ENCODE assay signal across 6 cellular contexts in the genomic region with DNA sequence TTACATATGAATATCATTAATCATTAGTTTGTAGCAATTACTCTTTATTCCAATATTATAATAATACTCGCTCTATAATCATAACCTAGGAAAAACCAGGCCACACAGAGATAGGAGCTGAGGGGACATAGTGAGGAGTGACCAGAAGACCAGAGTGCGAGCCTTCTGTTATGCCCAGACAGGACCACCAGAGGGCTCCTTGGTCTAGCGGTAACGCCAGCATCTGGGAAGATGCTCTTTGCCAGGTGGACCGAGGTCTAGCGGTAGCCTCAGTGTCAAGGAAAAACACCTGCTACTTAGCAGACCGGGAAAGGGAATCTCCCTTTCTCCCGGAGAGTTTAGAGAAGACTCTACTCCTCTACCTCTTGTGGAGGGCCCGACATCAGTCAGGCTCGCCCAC. TPM values are rescaled to one million over a fixed set of nuclear protein-coding genes. Genes with fewer than 3 reads are reported as not detected.
DNase-seq lines count a peak whose midpoint lies in the region; ATAC-seq, FAIRE-seq and TF ChIP-seq lines count a peak whose summit lies in the region.
"Not testable (repeated sequence)": the region's sequence is repeated elsewhere in the genome, so short reads cannot be mapped to it uniquely, and the experiment has no call there.

No MANE protein-coding gene starts in this region.

- H2BK20ac ChIP-seq in H9 (ENCODE audit: low read depth, low read length, poor library complexity, severe bottlenecking), result not testable (repeated sequence)

- not testable (repeated sequence) for H3K4me1 ChIP-seq in H9 (ENCODE audit: insufficient read depth, low read length); K562 (replicated peaks in 1 of 2; ENCODE audit: control insufficient read depth in 2 of 2, insufficient read depth in 2 of 2, low read length in 2 of 2)
- H3K4me1 ChIP-seq in gastroesophageal sphincter (peaks cover 0 to 18% (median 0%) of the 10 kb centered on the region in 3 donors), trophoblast cell (ENCODE audit: control insufficient read depth in 1 of 2, insufficient read depth in 2 of 2, low read length in 2 of 2) (peaks cover 4 to 14% of the 10 kb centered on the region in 2 experiments)

- TF ChIP-seq CTCF in AG09319 (IDR thresholded peaks at IDR 0.05; ENCODE audit: low read depth, low read length) (peak; percentile 12), H9 (conservative IDR thresholded peaks at IDR 0.05) (peak; percentile 75), K562 (IDR thresholded peaks at IDR 0.05 in 2 of 3, conservative IDR thresholded peaks at IDR 0.05 in 1 of 3; ENCODE audit: insufficient read depth in 2 of 3, low read depth in 1 of 3, low read length in 3 of 3) (peak; percentile 62 to 63 (median 63)), gastroesophageal sphincter (IDR thresholded peaks at IDR 0.05) (peak in 3 of 4 experiments; percentile 40 to 60 (median 56))

- H3K79me1 ChIP-seq in H9 (ENCODE audit: insufficient read depth, low read depth, low read length, poor library complexity, severe bottlenecking), result peaks cover 11% of the 10 kb centered on the region
- not testable (repeated sequence) for H3K79me1 ChIP-seq in trophoblast cell (ENCODE audit: low read length)

- in situ Hi-C loops in K562 (cut with MboI), result not testable (repeated sequence)

- H3K27me3 ChIP-seq in H9 (ENCODE audit: insufficient read depth, low read length); K562 (ENCODE audit: control insufficient read depth in 2 of 2, insufficient read depth in 2 of 2, low read length in 2 of 2); gastroesophageal sphincter; trophoblast cell (ENCODE audit: insufficient read depth, low read length): not testable (repeated sequence)

- FAIRE-seq in K562 (lab: Jason Lieb, UNC), result not testable (repeated sequence)

- not testable (repeated sequence) for H3K9ac ChIP-seq in H9 (ENCODE audit: extremely low read depth, insufficient read length, low read length); K562 (ENCODE audit: insufficient read depth in 1 of 2, low read depth in 2 of 2, low read length in 2 of 2); trophoblast cell (ENCODE audit: low read length)

- not testable (repeated sequence) for H2BK12ac ChIP-seq in H9 (ENCODE audit: insufficient read length, low read depth, low read length); trophoblast cell (ENCODE audit: low read length)

- not testable (repeated sequence) for H3K9me1 ChIP-seq in K562 (ENCODE audit: control insufficient read depth, insufficient read depth, low read length)

- no CpG with 5 or more reads among the region's 10 CpGs for WGBS in H9 (ENCODE audit: extremely low coverage, insufficient read length, low lambda C conversion rate)
- 49% methylated on average over 10 of the region's 10 CpGs for WGBS in K562 (ENCODE audit: insufficient coverage, low coverage, missing lambda C conversion rate)
- WGBS in gastroesophageal sphincter (ENCODE audit: low coverage in 1 of 2), 2 donors, result 86 to 97% methylated on average over 4 to 5 of the region's 10 CpGs
- WGBS in trophoblast cell (ENCODE audit: extremely low coverage, insufficient coverage, insufficient read length), result no CpG with 5 or more reads among the region's 10 CpGs

- H2AK5ac ChIP-seq in H9 (ENCODE audit: insufficient read length, low read length); trophoblast cell (ENCODE audit: low read length): not testable (repeated sequence)

- peaks cover 16% of the 10 kb centered on the region; the same call in 1 of the 2 replicates for H3K79me2 ChIP-seq in H9 (ENCODE audit: insufficient read depth, low read length)
- H3K79me2 ChIP-seq in K562 (ENCODE audit: control insufficient read depth, insufficient read depth, low read length), result peaks cover 34% of the 10 kb centered on the region
- not testable (repeated sequence) for H3K79me2 ChIP-seq in trophoblast cell (ENCODE audit: control insufficient read depth, insufficient read depth, low read length, poor library complexity)

- H3K4me3 Mint-ChIP-seq in H9, result not testable (repeated sequence)

- not testable (repeated sequence) for ATAC-seq in K562, gastroesophageal sphincter

- CTCF ChIA-PET in K562 (lab: Yijun Ruan, JAX; ENCODE audit: low intra/inter-chr PET ratio), result not testable (repeated sequence)

- POLR2A ChIA-PET in K562 (lab: Yijun Ruan, JAX), result interaction anchor here (0.8 kb wide), 1 partner anchor 25 kb away, joined by 3 read pairs; no protein-coding TSS in a partner anchor

- not testable (repeated sequence) for H4K12ac ChIP-seq in trophoblast cell (ENCODE audit: low read depth, low read length)

- TF ChIP-seq EP300 in K562 (IDR thresholded peaks at IDR 0.05; ENCODE audit: low read length); gastroesophageal sphincter (IDR thresholded peaks at IDR 0.05): not testable (repeated sequence)

- H3K27ac ChIP-seq in H9 (ENCODE audit: insufficient read length, low read depth, low read length); K562 (ENCODE audit: extremely low read depth, low read depth, low read length); gastroesophageal sphincter; trophoblast cell (ENCODE audit: low read depth, low read length): not testable (repeated sequence)

- not testable (repeated sequence) for H2BK15ac ChIP-seq in H9 (ENCODE audit: low read depth, low read length)

- H3K4me1 Mint-ChIP-seq in H9, result peaks cover 15 to 24% of the 10 kb centered on the region in 2 experiments

- H3K18ac ChIP-seq in H9 (ENCODE audit: insufficient read length, low read depth, low read length); trophoblast cell (ENCODE audit: low read length): not testable (repeated sequence)

- not testable (repeated sequence) for H4K91ac ChIP-seq in H9 (ENCODE audit: insufficient read length, low read depth, low read length); trophoblast cell (ENCODE audit: low read depth, low read length)

- not testable (repeated sequence) for H3K14ac ChIP-seq in H9 (ENCODE audit: insufficient read depth, low read length); trophoblast cell (ENCODE audit: low read length)

- H3K4me3 ChIP-seq in K562; gastroesophageal sphincter; trophoblast cell (ENCODE audit: low read depth, low read length): not testable (repeated sequence)

- not testable (repeated sequence) for H2BK5ac ChIP-seq in H9 (ENCODE audit: insufficient read length, low read length); trophoblast cell (ENCODE audit: low read depth, low read length, poor library complexity)

- intact Hi-C loops in K562 (cut with micrococcal nuclease), result loop anchor here (1.0 kb wide), 1 partner anchor 93 kb away; no protein-coding TSS in a partner anchor

- TF ChIP-seq POLR2A in K562 (conservative IDR thresholded peaks at IDR 0.05); gastroesophageal sphincter (IDR thresholded peaks at IDR 0.05): not testable (repeated sequence)

- not testable (repeated sequence) for H3K27me3 Mint-ChIP-seq in H9 (ENCODE audit: low read depth)

- H3K27ac Mint-ChIP-seq in H9, result not testable (repeated sequence)

- not testable (repeated sequence) for H2AFZ ChIP-seq in H9 (ENCODE audit: low read length); K562 (ENCODE audit: low read depth, low read length); trophoblast cell (ENCODE audit: insufficient read depth, low read length, poor library complexity)

- H3K23ac ChIP-seq in H9 (ENCODE audit: insufficient read length, low read depth, low read length); trophoblast cell (ENCODE audit: low read length): not testable (repeated sequence)

- not testable (repeated sequence) for H3T11ph ChIP-seq in H9 (ENCODE audit: low read length)

- H3K56ac ChIP-seq in H9 (ENCODE audit: insufficient read length, low read depth, low read length), result not testable (repeated sequence)

- not testable (repeated sequence) for DNase-seq in AG09319 (ENCODE audit: extremely low read depth, low read depth)
- DNase-seq in H9, result peak; percentile 65
- DNase-seq in SK-N-DZ (ENCODE audit: low spot score), result peak; percentile 42
- peak in 1 of 4 experiments; percentile 64 for DNase-seq in K562 (ENCODE audit: extremely low read depth in 1 of 4, low spot score in 3 of 4)
- DNase-seq in trophoblast cell, result peak; percentile 14 to 57

- not testable (repeated sequence) for H4K5ac ChIP-seq in H9 (ENCODE audit: insufficient read length, low read depth, low read length)

- H3K9me3 ChIP-seq in H9 (ENCODE audit: control insufficient read depth, low read depth, low read length); K562 (replicated peaks; ENCODE audit: control insufficient read depth, insufficient read depth, low read depth, low read length); gastroesophageal sphincter; trophoblast cell (ENCODE audit: insufficient read depth, low read depth, low read length): not testable (repeated sequence)

- peaks cover 0 to 12% of the 10 kb centered on the region in 2 experiments; a peak in 3 of 5 replicates for H3K9me3 Mint-ChIP-seq in H9

- H2BK120ac ChIP-seq in H9 (ENCODE audit: low read depth, low read length, poor library complexity, severe bottlenecking); trophoblast cell (ENCODE audit: insufficient read depth, low read length, poor library complexity): not testable (repeated sequence)

- H3K4ac ChIP-seq in H9 (ENCODE audit: low read depth, low read length); trophoblast cell (ENCODE audit: low read depth, low read length): not testable (repeated sequence)

- not testable (repeated sequence) for H3K23me2 ChIP-seq in H9 (ENCODE audit: insufficient read length, low read depth, low read length, poor library complexity, severe bottlenecking)

- not testable (repeated sequence) for H3K4me2 ChIP-seq in H9 (ENCODE audit: insufficient read depth, insufficient read length, low read length); K562 (ENCODE audit: insufficient read depth, low read length); trophoblast cell (ENCODE audit: low read length)

- peak in 1 of 2 experiments; percentile 62; a peak in 3 of 4 replicates for TF ChIP-seq RAD21 in K562 (CRISPR knock-in tag; conservative IDR thresholded peaks at IDR 0.05 in 1 of 2, IDR thresholded peaks at IDR 0.05 in 1 of 2)

- H4K20me1 ChIP-seq in H9 (ENCODE audit: control insufficient read depth, insufficient read depth, insufficient read length); K562 (replicated peaks; ENCODE audit: control insufficient read depth, insufficient read depth, low read length): not testable (repeated sequence)

- H3K36me3 ChIP-seq in K562 (ENCODE audit: control insufficient read depth, insufficient read depth, low read length) (peaks cover 14% of the 10 kb centered on the region; the same call in 2 of the 3 replicates), trophoblast cell (ENCODE audit: control insufficient read depth in 1 of 2, insufficient read depth in 2 of 2, low read length in 2 of 2) (peaks cover 3 to 14% of the 10 kb centered on the region in 2 experiments)
- H3K36me3 ChIP-seq in gastroesophageal sphincter, result not testable (repeated sequence)

- BruUV-seq in K562 (replicated peaks; lab: Mats Ljungman, UMichigan), result not testable (repeated sequence)

- H3K36me3 Mint-ChIP-seq in H9 (ENCODE audit: insufficient read depth in 1 of 3, low read depth in 3 of 3), result peaks cover 38 to 48% (median 43%) of the 10 kb centered on the region in 3 experiments

- not testable (repeated sequence) for H4K8ac ChIP-seq in H9 (replicated peaks; ENCODE audit: insufficient read length, low read depth, low read length); trophoblast cell (ENCODE audit: low read depth, low read length)

RNA-seq across cellular contexts. Expression of gene WDR27, which starts 4.7 kb away (rescaled TPM):
- total RNA-seq in H9 (2021) (38.4 and 48.7 TPM in 2 replicates), K562 (2014; rRNA removed) (33.9 and 37.4 TPM in 2 replicates), K562 (2014; rRNA removed; fragmentation: Illumina TruSeq; extraction: Trizol) (19.9 and 22.2 TPM in 2 replicates), K562 (2015; rRNA removed; fragmentation: Illumina TruSeq; extraction: Trizol) (20.4 TPM in 2 replicates), K562 (2021) (49.7 and 58.7 TPM in 2 replicates), gastroesophageal sphincter (10 to 100 TPM in 3 of 4 donors, 1 to 10 TPM in 1; 10.0 to 35.0 (median 20.7) TPM)
- 19.1 and 37.3 TPM in 2 replicates for polyA plus RNA-seq in SK-N-DZ (2014; cell fraction: cytosol; rRNA removed)
- 350 and 559 TPM in 2 replicates for polyA plus RNA-seq in SK-N-DZ (2014; cell fraction: nucleus; rRNA removed)
- total RNA-seq in K562 (2011; cell fraction: chromatin; rRNA removed; ENCODE audit: low replicate concordance), result 556 and 619 TPM in 2 replicates
- 297 and 303 TPM in 2 replicates for total RNA-seq in K562 (2011; cell fraction: nucleolus; rRNA removed)
- total RNA-seq in K562 (2011; cell fraction: nucleoplasm; rRNA removed), result 373 and 427 TPM in 2 replicates
- polyA plus RNA-seq in K562 (2011; rRNA removed) (77.2 and 85.6 TPM in 2 replicates), K562 (2014; fragmentation: Illumina TruSeq; extraction: Trizol) (22.7 and 23.3 TPM in 2 replicates), K562 (2014; fragmentation: Nextera tagmentation; extraction: Ambion mirVana) (1 to 10 TPM; 4.3 to 5.1 TPM), K562 (2014; rRNA removed) (61.2 and 71.8 TPM in 2 replicates)
- polyA plus RNA-seq in K562 (2011; cell fraction: cytosol; rRNA removed), result 33.4 and 42.3 TPM in 2 replicates
- polyA plus RNA-seq in K562 (2011; cell fraction: nucleus; rRNA removed), result 811 and 959 TPM in 2 replicates
- 30.5 and 38.0 TPM in 2 replicates for polyA plus RNA-seq in K562 (2012)
- 60.4 and 66.1 TPM in 2 replicates for polyA minus RNA-seq in K562 (2011; rRNA and poly(A)+ RNA removed)
- 23.3 and 36.5 TPM in 2 replicates for polyA minus RNA-seq in K562 (2011; cell fraction: cytosol; rRNA and poly(A)+ RNA removed)
- polyA minus RNA-seq in K562 (2011; cell fraction: nucleus; rRNA and poly(A)+ RNA removed), result 221 and 226 TPM in 2 replicates
- 16.0 TPM in 2 replicates for polyA plus RNA-seq in trophoblast cell (2013)

RNA-seq across cellular contexts. Expression of gene C6orf120, which starts 4.8 kb away (rescaled TPM):
- total RNA-seq in H9 (2021) (22.2 and 23.2 TPM in 2 replicates), K562 (2014; rRNA removed) (43.5 and 47.6 TPM in 2 replicates), K562 (2014; rRNA removed; fragmentation: Illumina TruSeq; extraction: Trizol) (37.2 and 40.8 TPM in 2 replicates), K562 (2015; rRNA removed; fragmentation: Illumina TruSeq; extraction: Trizol) (37.4 and 42.8 TPM in 2 replicates), K562 (2021) (44.9 and 49.7 TPM in 2 replicates), gastroesophageal sphincter (10 to 100 TPM; 31.9 to 38.8 (median 35.4) TPM)
- polyA plus RNA-seq in SK-N-DZ (2014; cell fraction: cytosol; rRNA removed), result 22.5 and 26.0 TPM in 2 replicates
- 13.5 and 23.1 TPM in 2 replicates for polyA plus RNA-seq in SK-N-DZ (2014; cell fraction: nucleus; rRNA removed)
- 17.5 and 28.0 TPM in 2 replicates for total RNA-seq in K562 (2011; cell fraction: chromatin; rRNA removed; ENCODE audit: low replicate concordance)
- 25.8 and 28.7 TPM in 2 replicates for total RNA-seq in K562 (2011; cell fraction: nucleolus; rRNA removed)
- total RNA-seq in K562 (2011; cell fraction: nucleoplasm; rRNA removed), result 29.4 and 46.3 TPM in 2 replicates
- polyA plus RNA-seq in K562 (2011; rRNA removed) (23.2 and 32.6 TPM in 2 replicates), K562 (2014; fragmentation: Illumina TruSeq; extraction: Trizol) (33.2 and 36.3 TPM in 2 replicates), K562 (2014; fragmentation: Nextera tagmentation; extraction: Ambion mirVana) (1 to 10 TPM; 7.7 to 9.7 TPM), K562 (2014; rRNA removed) (34.8 and 42.3 TPM in 2 replicates)
- polyA plus RNA-seq in K562 (2011; cell fraction: cytosol; rRNA removed), result 15.9 and 25.0 TPM in 2 replicates
- polyA plus RNA-seq in K562 (2011; cell fraction: nucleus; rRNA removed), result 14.4 and 18.9 TPM in 2 replicates
- 32.3 and 37.0 TPM in 2 replicates for polyA plus RNA-seq in K562 (2012)
- polyA minus RNA-seq in K562 (2011; rRNA and poly(A)+ RNA removed), result 21.8 and 21.9 TPM in 2 replicates
- 16.1 and 16.3 TPM in 2 replicates for polyA minus RNA-seq in K562 (2011; cell fraction: cytosol; rRNA and poly(A)+ RNA removed)
- 20.7 and 29.2 TPM in 2 replicates for polyA minus RNA-seq in K562 (2011; cell fraction: nucleus; rRNA and poly(A)+ RNA removed)
- 19.3 and 20.0 TPM in 2 replicates for polyA plus RNA-seq in trophoblast cell (2013)

RNA-seq across cellular contexts. Expression of gene PHF10, which starts 27.2 kb away (rescaled TPM):
- total RNA-seq in H9 (2021) (59.0 and 59.8 TPM in 2 replicates), K562 (2014; rRNA removed) (31.0 and 31.5 TPM in 2 replicates), K562 (2014; rRNA removed; fragmentation: Illumina TruSeq; extraction: Trizol) (47.2 and 51.7 TPM in 2 replicates), K562 (2015; rRNA removed; fragmentation: Illumina TruSeq; extraction: Trizol) (43.5 and 46.0 TPM in 2 replicates), K562 (2021) (55.3 and 55.5 TPM in 2 replicates), gastroesophageal sphincter (10 to 100 TPM; 72.3 to 92.9 (median 82.5) TPM)
- polyA plus RNA-seq in SK-N-DZ (2014; cell fraction: cytosol; rRNA removed), result 40.9 and 45.4 TPM in 2 replicates
- 42.7 and 78.4 TPM in 2 replicates for polyA plus RNA-seq in SK-N-DZ (2014; cell fraction: nucleus; rRNA removed)
- total RNA-seq in K562 (2011; cell fraction: chromatin; rRNA removed; ENCODE audit: low replicate concordance), result 25.9 and 85.9 TPM in 2 replicates
- total RNA-seq in K562 (2011; cell fraction: nucleolus; rRNA removed), result 15.2 and 18.6 TPM in 2 replicates
- total RNA-seq in K562 (2011; cell fraction: nucleoplasm; rRNA removed), result 37.9 and 64.3 TPM in 2 replicates
- polyA plus RNA-seq in K562 (2011; rRNA removed) (39.2 and 45.9 TPM in 2 replicates), K562 (2014; fragmentation: Illumina TruSeq; extraction: Trizol) (73.1 and 88.9 TPM in 2 replicates), K562 (2014; fragmentation: Nextera tagmentation; extraction: Ambion mirVana) (10 to 100 TPM; 23.9 to 24.0 TPM), K562 (2014; rRNA removed) (55.4 and 55.7 TPM in 2 replicates)
- 10.6 and 21.2 TPM in 2 replicates for polyA plus RNA-seq in K562 (2011; cell fraction: cytosol; rRNA removed)
- 28.4 and 50.3 TPM in 2 replicates for polyA plus RNA-seq in K562 (2011; cell fraction: nucleus; rRNA removed)
- polyA plus RNA-seq in K562 (2012), result 57.5 and 65.6 TPM in 2 replicates
- 33.4 and 40.6 TPM in 2 replicates for polyA minus RNA-seq in K562 (2011; rRNA and poly(A)+ RNA removed)
- 16.5 and 19.0 TPM in 2 replicates for polyA minus RNA-seq in K562 (2011; cell fraction: cytosol; rRNA and poly(A)+ RNA removed)
- polyA minus RNA-seq in K562 (2011; cell fraction: nucleus; rRNA and poly(A)+ RNA removed), result 12.7 and 27.4 TPM in 2 replicates
- polyA plus RNA-seq in trophoblast cell (2013), result 34.1 and 36.8 TPM in 2 replicates

RNA-seq across cellular contexts. Expression of gene DYNLT2, which starts 54.3 kb away (rescaled TPM):
- total RNA-seq in H9 (2021), result 1.3 and 1.8 TPM in 2 replicates
- polyA plus RNA-seq in SK-N-DZ (2014; cell fraction: cytosol; rRNA removed), result 6.1 and 7.2 TPM in 2 replicates
- polyA plus RNA-seq in SK-N-DZ (2014; cell fraction: nucleus; rRNA removed), result 7.0 and 9.2 TPM in 2 replicates
- 3.7 and 10.2 TPM in 2 replicates for total RNA-seq in K562 (2011; cell fraction: chromatin; rRNA removed; ENCODE audit: low replicate concordance)
- 4.9 and 5.0 TPM in 2 replicates for total RNA-seq in K562 (2011; cell fraction: nucleolus; rRNA removed)
- 8.4 and 14.4 TPM in 2 replicates for total RNA-seq in K562 (2011; cell fraction: nucleoplasm; rRNA removed)
- 4.8 and 6.9 TPM in 2 replicates for total RNA-seq in K562 (2014; rRNA removed)
- 6.3 and 7.1 TPM in 2 replicates for total RNA-seq in K562 (2014; rRNA removed; fragmentation: Illumina TruSeq; extraction: Trizol)
- 9.1 and 10.2 TPM in 2 replicates for total RNA-seq in K562 (2015; rRNA removed; fragmentation: Illumina TruSeq; extraction: Trizol)
- 3.7 and 4.6 TPM in 2 replicates for total RNA-seq in K562 (2021)
- 11.8 and 12.6 TPM in 2 replicates for polyA plus RNA-seq in K562 (2011; rRNA removed)
- 3.5 and 5.8 TPM in 2 replicates for polyA plus RNA-seq in K562 (2011; cell fraction: cytosol; rRNA removed)
- polyA plus RNA-seq in K562 (2011; cell fraction: nucleus; rRNA removed), result 5.3 and 6.8 TPM in 2 replicates
- polyA plus RNA-seq in K562 (2012), result 4.2 and 7.7 TPM in 2 replicates
- polyA plus RNA-seq in K562 (2014; fragmentation: Illumina TruSeq; extraction: Trizol), result 6.0 and 6.2 TPM in 2 replicates
- polyA plus RNA-seq in K562 (2014; fragmentation: Nextera tagmentation; extraction: Ambion mirVana), result 1 to 10 TPM; 2.0 to 2.5 TPM
- 7.2 and 12.8 TPM in 2 replicates for polyA plus RNA-seq in K562 (2014; rRNA removed)
- 2.4 and 3.8 TPM in 2 replicates for polyA minus RNA-seq in K562 (2011; rRNA and poly(A)+ RNA removed)
- polyA minus RNA-seq in K562 (2011; cell fraction: cytosol; rRNA and poly(A)+ RNA removed), result 0.64 and 0.95 TPM in 2 replicates
- 4.8 and 9.9 TPM in 2 replicates for polyA minus RNA-seq in K562 (2011; cell fraction: nucleus; rRNA and poly(A)+ RNA removed)
- total RNA-seq in gastroesophageal sphincter, result 1 to 10 TPM in 3 of 4 donors, under 1 TPM in 1; 0.74 to 3.1 (median 1.4) TPM
- polyA plus RNA-seq in trophoblast cell (2013), result 1.3 TPM in 2 replicates

RNA-seq across cellular contexts. Expression of gene ERMARD, which starts 54.3 kb away (rescaled TPM):
- total RNA-seq in H9 (2021) (11.7 and 13.6 TPM in 2 replicates), K562 (2014; rRNA removed) (14.5 and 20.9 TPM in 2 replicates), K562 (2014; rRNA removed; fragmentation: Illumina TruSeq; extraction: Trizol) (26.1 and 27.0 TPM in 2 replicates), K562 (2015; rRNA removed; fragmentation: Illumina TruSeq; extraction: Trizol) (22.2 and 25.6 TPM in 2 replicates), K562 (2021) (24.0 and 27.7 TPM in 2 replicates), gastroesophageal sphincter (10 to 100 TPM; 14.3 to 31.9 (median 16.8) TPM)
- polyA plus RNA-seq in SK-N-DZ (2014; cell fraction: cytosol; rRNA removed), result 19.6 and 35.9 TPM in 2 replicates
- polyA plus RNA-seq in SK-N-DZ (2014; cell fraction: nucleus; rRNA removed), result 56.0 and 67.8 TPM in 2 replicates
- 44.9 and 104 TPM in 2 replicates for total RNA-seq in K562 (2011; cell fraction: chromatin; rRNA removed; ENCODE audit: low replicate concordance)
- 22.5 and 30.1 TPM in 2 replicates for total RNA-seq in K562 (2011; cell fraction: nucleolus; rRNA removed)
- total RNA-seq in K562 (2011; cell fraction: nucleoplasm; rRNA removed), result 54.3 and 84.0 TPM in 2 replicates
- polyA plus RNA-seq in K562 (2011; rRNA removed) (48.1 and 55.2 TPM in 2 replicates), K562 (2014; fragmentation: Illumina TruSeq; extraction: Trizol) (20.4 and 21.2 TPM in 2 replicates), K562 (2014; fragmentation: Nextera tagmentation; extraction: Ambion mirVana) (10 to 100 TPM; 56.5 to 68.6 TPM), K562 (2014; rRNA removed) (25.5 and 32.7 TPM in 2 replicates)
- 33.9 and 42.2 TPM in 2 replicates for polyA plus RNA-seq in K562 (2011; cell fraction: cytosol; rRNA removed)
- polyA plus RNA-seq in K562 (2011; cell fraction: nucleus; rRNA removed), result 106 and 128 TPM in 2 replicates
- 24.4 and 26.4 TPM in 2 replicates for polyA plus RNA-seq in K562 (2012)
- polyA minus RNA-seq in K562 (2011; rRNA and poly(A)+ RNA removed), result 48.9 and 76.1 TPM in 2 replicates
- polyA minus RNA-seq in K562 (2011; cell fraction: cytosol; rRNA and poly(A)+ RNA removed), result 10.2 and 17.9 TPM in 2 replicates
- polyA minus RNA-seq in K562 (2011; cell fraction: nucleus; rRNA and poly(A)+ RNA removed), result 19.3 and 39.9 TPM in 2 replicates
- 8.6 and 9.0 TPM in 2 replicates for polyA plus RNA-seq in trophoblast cell (2013)

Comparison
In these comparisons a context has a peak if more than half of its experiments do, and no peak if none do; other contexts are left out.
1. CTCF ChIP-seq: peak in every context shown above with its lines; median percentile 75 in H9; 63 in K562; 56 in gastroesophageal sphincter; 12 in AG09319.